9 cellular contexts compared by ENCODE assay signal in the genomic region with DNA sequence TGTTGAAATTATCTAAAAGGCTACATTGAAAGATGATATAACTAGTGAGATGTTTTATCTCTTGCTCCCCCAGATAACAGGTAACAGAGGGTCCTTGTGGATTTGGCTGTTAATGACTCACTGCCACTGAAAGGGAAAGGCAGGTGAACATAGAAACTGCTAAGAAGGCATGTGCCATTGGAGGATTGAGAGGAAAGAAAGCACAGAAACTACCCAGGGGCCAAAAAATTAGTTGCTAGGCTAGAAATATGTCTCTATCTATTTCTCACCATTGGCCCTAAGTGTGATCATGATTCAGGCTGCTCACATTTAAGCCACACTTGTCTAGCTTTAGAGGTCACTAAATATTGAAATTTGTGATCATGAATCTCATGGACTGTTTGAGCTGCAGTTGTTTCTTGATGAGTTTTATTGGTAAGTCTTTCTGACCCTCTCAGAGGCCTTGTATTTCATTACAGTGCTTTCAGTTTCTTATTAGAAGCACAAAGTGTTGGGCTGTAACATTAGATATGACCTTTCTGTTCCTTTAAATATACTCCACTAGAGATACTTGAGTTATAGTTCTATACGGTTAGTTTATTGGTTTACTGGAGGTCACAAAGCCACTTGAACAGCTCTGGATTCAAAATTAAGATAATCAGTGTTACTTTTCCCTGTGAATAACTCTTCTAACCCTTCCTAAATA. TPM values are rescaled to one million over a fixed set of nuclear protein-coding genes. Genes with fewer than 3 reads are reported as not detected.
DNase-seq lines count a peak whose midpoint lies in the region; ATAC-seq and TF ChIP-seq lines count a peak whose summit lies in the region.
"Had no signal": no experiment of that assay in that cellular context is flagged by ENCODE, and none has a peak within 500 bp of the region (broad histone marks: within the 10 kb centered on the region; RNA-seq: fewer than 3 reads in every experiment).

No MANE protein-coding gene starts in this region.

- TF ChIP-seq CTCF in neural crest cell (conservative IDR thresholded peaks at IDR 0.05) = no peak

- H3K36me3 Mint-ChIP-seq in activated CD8-positive, alpha-beta memory T cell treated with anti-CD3 and anti-CD28 coated beads, Interleukin-2, amount 10 ng/mL, durations not matched to agents 7 days and 5 days = peaks cover 51% of the 10 kb centered on the region
- H3K36me3 Mint-ChIP-seq in neural crest cell (ENCODE audit: low read depth) = peaks cover 9% of the 10 kb centered on the region

- CTCF ChIA-PET in activated CD8-positive, alpha-beta memory T cell treated with anti-CD3 and anti-CD28 coated beads, Interleukin-2, amount 10 ng/mL, durations not matched to agents 7 days and 5 days (lab: Charles Lee) = interaction anchor here (0.7 to 2.7 kb wide), 4 partner anchors 11 to 292 kb away, joined by 3 to 11 read pairs (median 4); no protein-coding TSS in a partner anchor

- no peak for DNase-seq in activated CD8-positive, alpha-beta memory T cell treated with anti-CD3 and anti-CD28 coated beads, Interleukin-2, amount 10 ng/mL, durations not matched to agents 7 days and 5 days
- no peak for DNase-seq in activated CD8-positive, alpha-beta memory T cell treated with anti-CD3 and anti-CD28 coated beads for 24 hours
- DNase-seq in neural crest cell (ENCODE audit: low read depth, low spot score) (no peak), NCI-H2081 treated with DMSO at 0.1 percent for 48 hours (lab: John Stamatoyannopoulos, UW) (no peak)
- no peak for DNase-seq in stimulated activated CD4-positive, alpha-beta T cell treated with anti-CD3 and anti-CD28 coated beads, Interleukin-4, amount 100 ng/mL, for 4 hours
- DNase-seq in stimulated activated CD8-positive, alpha-beta memory T cell treated with anti-CD3 and anti-CD28 coated beads, Interleukin-4, amount 100 ng/mL, for 48 hours = no peak
- DNase-seq: NCI-H1105 treated with DMSO at 0.1 percent for 48 hours had no signal

- peaks cover 67% of the 10 kb centered on the region for H3K4me1 Mint-ChIP-seq in activated CD8-positive, alpha-beta memory T cell treated with anti-CD3 and anti-CD28 coated beads, Interleukin-2, amount 10 ng/mL, durations not matched to agents 7 days and 5 days
- H3K4me1 Mint-ChIP-seq in neural crest cell = peaks cover 24% of the 10 kb centered on the region

- no peaks in the 10 kb centered on the region for H3K9me3 Mint-ChIP-seq in activated CD8-positive, alpha-beta memory T cell treated with anti-CD3 and anti-CD28 coated beads, Interleukin-2, amount 10 ng/mL, durations not matched to agents 7 days and 5 days (ENCODE audit: low read depth)
- no peaks in the 10 kb centered on the region for H3K9me3 Mint-ChIP-seq in neural crest cell

- H3K4me3 Mint-ChIP-seq in activated CD8-positive, alpha-beta memory T cell treated with anti-CD3 and anti-CD28 coated beads, Interleukin-2, amount 10 ng/mL, durations not matched to agents 7 days and 5 days = peak overlapping the region; percentile 54
- H3K4me3 Mint-ChIP-seq in neural crest cell = no peak overlapping the region

- peak; percentile 30 for ATAC-seq in activated CD8-positive, alpha-beta memory T cell treated with anti-CD3 and anti-CD28 coated beads, Interleukin-2, amount 10 ng/mL, durations not matched to agents 7 days and 5 days
- ATAC-seq in GM21825 (IDR thresholded peaks at IDR 0.05; ENCODE audit: unreplicated experiment) = peak; percentile 38
- ATAC-seq in HG03442 (IDR thresholded peaks at IDR 0.05; ENCODE audit: unreplicated experiment) = peak; percentile 35

- no peaks in the 10 kb centered on the region for H3K27me3 Mint-ChIP-seq in activated CD8-positive, alpha-beta memory T cell treated with anti-CD3 and anti-CD28 coated beads, Interleukin-2, amount 10 ng/mL, durations not matched to agents 7 days and 5 days
- H3K27me3 Mint-ChIP-seq in neural crest cell (ENCODE audit: low read depth) = no peaks in the 10 kb centered on the region

- H3K27ac Mint-ChIP-seq in activated CD8-positive, alpha-beta memory T cell treated with anti-CD3 and anti-CD28 coated beads, Interleukin-2, amount 10 ng/mL, durations not matched to agents 7 days and 5 days = peak overlapping the region; percentile 85
- peak overlapping the region; percentile 9 for H3K27ac Mint-ChIP-seq in neural crest cell (ENCODE audit: unreplicated experiment)

RNA-seq across cellular contexts. Expression of a gene that starts 26.2 kb away (rescaled TPM):
- total RNA-seq in activated CD8-positive, alpha-beta memory T cell treated with anti-CD3 and anti-CD28 coated beads, Interleukin-2, amount 10 ng/mL, durations not matched to agents 7 days and 5 days = 10 to 100 TPM; 36.8 to 38.4 TPM
- 42.4 and 48.8 TPM in 2 replicates for total RNA-seq in neural crest cell
